In the genomic region with DNA sequence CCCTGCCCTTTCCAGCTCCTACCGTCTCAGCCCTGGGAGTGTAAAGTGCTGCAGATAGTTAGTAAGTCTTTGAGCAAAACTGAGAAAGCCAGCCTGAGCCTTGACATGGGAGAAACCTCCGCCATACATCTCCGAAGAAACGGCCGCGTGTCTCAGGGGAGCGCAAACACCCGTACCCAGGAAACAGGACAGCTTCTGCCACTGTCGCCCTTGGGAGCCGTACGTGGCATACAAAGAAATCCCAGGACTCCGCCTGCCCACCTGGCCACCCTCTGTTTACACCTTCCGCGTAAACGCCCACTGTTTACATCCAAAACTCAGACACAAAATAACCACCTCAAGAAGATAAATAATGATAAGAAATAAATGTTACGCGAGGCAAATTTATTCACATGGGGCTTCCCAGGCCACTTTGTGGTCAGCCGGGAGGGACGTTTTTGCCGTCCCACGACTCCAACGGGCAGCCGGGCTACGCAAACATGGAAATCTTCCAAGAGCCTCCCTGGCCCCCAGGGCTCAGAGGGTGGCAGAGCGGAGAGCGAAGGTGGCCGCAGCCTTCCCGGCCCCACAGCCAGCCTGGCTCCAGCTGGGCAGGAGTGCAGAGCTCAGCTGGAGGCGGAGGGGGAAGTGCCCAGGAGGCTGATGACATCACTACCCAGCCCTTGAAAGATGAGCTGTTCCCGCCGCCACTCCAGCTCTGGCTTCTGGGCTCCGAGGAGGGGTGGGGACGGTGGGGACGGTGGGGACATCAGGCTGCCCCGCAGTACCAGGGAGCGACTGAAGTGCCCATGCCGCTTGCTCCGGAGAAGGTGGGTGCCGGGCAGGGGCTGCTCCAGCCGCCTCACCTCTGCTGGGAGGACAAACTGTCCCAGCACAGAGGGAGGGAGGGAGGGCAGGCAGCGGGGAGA, we compare ENCODE assay signal across 8 cellular contexts. TPM values are rescaled to one million over a fixed set of nuclear protein-coding genes. Genes with fewer than 3 reads are reported as not detected.
A peak's percentile ranks its signal among the peaks of the same experiment; 100 is the strongest.
DNase-seq lines count a peak whose midpoint lies in the region; ATAC-seq, FAIRE-seq and TF ChIP-seq lines count a peak whose summit lies in the region.

Gene BDKRB2, plus strand, starts transcription at position 689 of the 908 bp plus-strand sequence. CDS start 32,269 bp downstream, outside the sequence.

- no peaks in the 10 kb centered on the region for H3K9me3 ChIP-seq in MG63
- H3K9me3 ChIP-seq in SJSA1 (replicated peaks) = no peaks in the 10 kb centered on the region

- no peak for FAIRE-seq in GM19239 (lab: Jason Lieb, UNC)

- no peak for ATAC-seq in GM18861 (IDR thresholded peaks at IDR 0.05; ENCODE audit: unreplicated experiment)

- DNase-seq in DMS53 treated with DMSO at 0.1 percent for 48 hours (lab: John Stamatoyannopoulos, UW; ENCODE audit: unreplicated experiment) = peak; percentile 72
- peak; percentile 82 for DNase-seq in MG63
- DNase-seq in SJSA1 (ENCODE audit: low read depth in 1 of 2, low spot score in 2 of 2) = peak; percentile 94 to 95
- peak; percentile 87 for DNase-seq in epithelial cell of esophagus (ENCODE audit: low read depth)
- DNase-seq in mesenteric fat pad (ENCODE audit: low spot score) = no peak
- DNase-seq in GM19239 (ENCODE audit: insufficient read length, low spot score) = no peak

- H3K4me3 ChIP-seq in MG63 (peak within 1 kb of the TSS; percentile 58), SJSA1 (peak within 1 kb of the TSS; percentile 48), epithelial cell of esophagus (ENCODE audit: low read length) (peak within 1 kb of the TSS; percentile 80)

- H3K27me3 ChIP-seq in MG63 (no peaks in the 10 kb centered on the region), SJSA1 (replicated peaks) (no peaks in the 10 kb centered on the region)

- H3K4me1 ChIP-seq in SJSA1 (replicated peaks) = peaks cover 36% of the 10 kb centered on the region

- H3K36me3 ChIP-seq in MG63 = no peaks in the 10 kb centered on the region
- peaks cover 36% of the 10 kb centered on the region for H3K36me3 ChIP-seq in SJSA1

- no peak for TF ChIP-seq CTCF in epithelial cell of esophagus (IDR thresholded peaks at IDR 0.05; ENCODE audit: insufficient read depth, low read depth, low read length, missing control alignments)

- H3K27ac ChIP-seq in SJSA1 (peak within 1 kb of the TSS; percentile 75), temporal lobe (ENCODE audit: low read depth, low read length) (peak within 1 kb of the TSS; percentile 53)

RNA-seq across cellular contexts. Expression of gene BDKRB2, which starts in this region (rescaled TPM):
- 8.0 and 8.8 TPM in 2 replicates for total RNA-seq in MG63 (2014; rRNA removed; shearing (Covaris generic); ENCODE audit: low replicate concordance)
- total RNA-seq in SJSA1 (2014; rRNA removed; shearing (Covaris generic)) = 21.6 and 28.2 TPM in 2 replicates
- total RNA-seq in mesenteric fat pad (11.4 TPM), temporal lobe (0.25 TPM)

Comparison
In these comparisons a context has a peak if more than half of its experiments do, and no peak if none do; other contexts are left out.
1. DNase-seq: peak in DMS53 treated with DMSO at 0.1 percent for 48 hours (single experiment), MG63 (single experiment), SJSA1 (2 of 2) and epithelial cell of esophagus (single experiment); none in mesenteric fat pad (single experiment) and GM19239 (single experiment).
2. Peak in every context shown above with its lines, with median percentiles within 50 percentile points of each other: H3K4me3 ChIP-seq.